Comparison of ENCODE assay signal across 8 cellular contexts in the genomic region with DNA sequence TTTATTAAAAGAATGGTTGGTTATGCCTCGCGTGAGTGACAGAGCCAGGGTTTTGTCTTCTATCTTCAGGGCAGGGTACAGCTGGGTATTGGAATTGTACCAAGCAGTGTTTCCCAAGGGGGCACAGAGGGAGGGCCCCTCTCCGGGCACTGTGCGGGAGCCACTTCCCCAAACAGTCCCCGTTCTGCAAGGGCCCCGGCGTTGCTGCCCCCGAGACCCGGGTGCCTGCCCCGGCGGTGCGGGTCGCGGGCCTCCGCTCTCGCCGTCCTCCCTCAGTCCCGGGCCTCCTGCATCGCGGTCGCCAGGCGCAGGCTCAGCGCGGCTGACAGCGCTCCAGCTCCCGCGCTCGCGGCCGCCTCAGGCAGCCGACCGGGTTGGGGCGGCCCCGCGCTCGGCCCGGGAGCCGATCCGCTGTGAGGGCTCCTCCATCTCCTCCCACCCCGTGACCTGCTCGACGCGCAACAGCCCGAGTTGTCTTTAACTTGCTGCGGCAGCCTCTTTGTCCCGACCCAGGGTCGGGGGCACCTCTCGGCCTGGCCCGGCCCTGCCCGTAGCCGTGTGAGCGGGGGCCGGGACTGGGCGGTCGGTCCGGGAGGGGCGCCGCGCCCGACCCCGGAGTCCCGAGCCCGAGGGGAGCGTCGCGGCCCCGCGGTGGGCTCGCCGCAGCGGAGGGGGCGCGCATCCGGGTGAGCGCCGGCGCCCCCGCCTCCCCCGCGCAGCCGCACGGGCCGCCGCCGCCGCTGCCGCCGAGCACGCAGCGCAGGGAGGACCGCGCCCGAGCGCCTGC. TPM values are rescaled to one million over a fixed set of nuclear protein-coding genes. Genes with fewer than 3 reads are reported as not detected.
DNase-seq lines count a peak whose midpoint lies in the region; ATAC-seq and TF ChIP-seq lines count a peak whose summit lies in the region.

No MANE protein-coding gene starts in this region.

- H3K9me2 ChIP-seq in OCI-LY7 (ENCODE audit: insufficient read depth, low read length): no peaks in the 10 kb centered on the region

- POLR2A ChIA-PET in OCI-LY7 (lab: Charles Lee): no interaction called here

- no peak overlapping the region for H3K27ac Mint-ChIP-seq in activated T-helper 17 cell treated with anti-CD3 and anti-CD28 coated beads, Interleukin-2, amount 50 U/mL, for 72 hours
- peak overlapping the region; percentile 38 to 66 (median 58) for H3K27ac Mint-ChIP-seq in nephron

- no peaks in the 10 kb centered on the region; the same call in 1 of the 2 replicates for H4K20me1 ChIP-seq in OCI-LY7 (ENCODE audit: insufficient read depth, low read length)

- BruUV-seq in OCI-LY7 (replicated peaks; lab: Mats Ljungman, UMichigan): no TSS peak

- DNase-seq in AG09319 (ENCODE audit: extremely low read depth, low read depth) (peak; percentile 8), OCI-LY7 (ENCODE audit: low spot score) (peak; percentile 57), fibroblast of pulmonary artery (ENCODE audit: low read depth) (peak; percentile 59), substantia nigra (lab: John Stamatoyannopoulos, UW) (peak in 47 of 49 donors; percentile 17 to 79 (median 55))

- no peaks in the 10 kb centered on the region for H3K9me3 Mint-ChIP-seq in activated T-helper 17 cell treated with anti-CD3 and anti-CD28 coated beads, Interleukin-2, amount 50 U/mL, for 72 hours
- peaks cover 22% of the 10 kb centered on the region for H3K9me3 Mint-ChIP-seq in nephron

- no peak for TF ChIP-seq CTCF in AG09319 (IDR thresholded peaks at IDR 0.05; ENCODE audit: low read depth, low read length)
- no peak for TF ChIP-seq CTCF in OCI-LY7 (conservative IDR thresholded peaks at IDR 0.05; ENCODE audit: low read length)
- no peak for TF ChIP-seq CTCF in fibroblast of pulmonary artery (IDR thresholded peaks at IDR 0.05; ENCODE audit: low read length, missing control alignments)
- TF ChIP-seq CTCF in nephron (IDR thresholded peaks at IDR 0.05; ENCODE audit: unreplicated experiment in 3 of 3): no peak

- H3K27me3 Mint-ChIP-seq in activated T-helper 17 cell treated with anti-CD3 and anti-CD28 coated beads, Interleukin-2, amount 50 U/mL, for 72 hours: peaks cover 6% of the 10 kb centered on the region
- peaks cover 7% of the 10 kb centered on the region for H3K27me3 Mint-ChIP-seq in nephron (ENCODE audit: low read depth)

- peaks cover 18% of the 10 kb centered on the region for H3K4me1 ChIP-seq in OCI-LY7 (ENCODE audit: insufficient read depth, low read length, poor library complexity, severe bottlenecking)

- no peaks in the 10 kb centered on the region for H3K36me3 ChIP-seq in OCI-LY7 (ENCODE audit: insufficient read depth, low read length)

- peak overlapping the region; percentile 58; the same call in 1 of the 2 replicates for H2AFZ ChIP-seq in OCI-LY7 (ENCODE audit: low read length)

- H3K36me3 Mint-ChIP-seq in activated T-helper 17 cell treated with anti-CD3 and anti-CD28 coated beads, Interleukin-2, amount 50 U/mL, for 72 hours (ENCODE audit: low read depth): no peaks in the 10 kb centered on the region
- peaks cover 24% of the 10 kb centered on the region for H3K36me3 Mint-ChIP-seq in nephron (ENCODE audit: low read depth)

- peak overlapping the region; percentile 69 for H3K4me2 ChIP-seq in OCI-LY7 (ENCODE audit: low read length)

- CTCF ChIA-PET in OCI-LY7 (lab: Charles Lee; ENCODE audit: unreplicated experiment): no interaction called here

- intact Hi-C loops in OCI-LY7 (cut with micrococcal nuclease; ENCODE audit: unreplicated experiment): loop anchor here (5.0 to 10.0 kb wide), 2 partner anchors 169 to 394 kb away; a partner anchor contains a TSS

- peaks cover 36% of the 10 kb centered on the region for H3K4me1 Mint-ChIP-seq in activated T-helper 17 cell treated with anti-CD3 and anti-CD28 coated beads, Interleukin-2, amount 50 U/mL, for 72 hours
- peaks cover 10% of the 10 kb centered on the region for H3K4me1 Mint-ChIP-seq in nephron

- ATAC-seq in GM18858 (IDR thresholded peaks at IDR 0.05; ENCODE audit: unreplicated experiment): peak; percentile 40
- peak; percentile 22 for ATAC-seq in HG03108 (IDR thresholded peaks at IDR 0.05; ENCODE audit: unreplicated experiment)
- peak; percentile 57 for ATAC-seq in activated T-helper 17 cell treated with anti-CD3 and anti-CD28 coated beads, Interleukin-2, amount 50 U/mL, for 72 hours (replicated peaks)

- H3K79me2 ChIP-seq in OCI-LY7 (ENCODE audit: insufficient read depth, low read depth, low read length): peaks cover 22% of the 10 kb centered on the region; the same call in 1 of the 2 replicates

- peak overlapping the region; percentile 49 for H3K4me3 Mint-ChIP-seq in activated T-helper 17 cell treated with anti-CD3 and anti-CD28 coated beads, Interleukin-2, amount 50 U/mL, for 72 hours
- H3K4me3 Mint-ChIP-seq in nephron: peak overlapping the region; percentile 83 to 85 (median 83)

- H3K27ac ChIP-seq in OCI-LY7 (ENCODE audit: low read depth, low read length, poor library complexity, severe bottlenecking) (peak overlapping the region; percentile 39), substantia nigra (ENCODE audit: low read depth, low read length, poor library complexity, severe bottlenecking) (peak overlapping the region; percentile 86)

- H3K4me3 ChIP-seq in OCI-LY7 (ENCODE audit: low read depth, low read length, poor library complexity, severe bottlenecking) (peak overlapping the region; percentile 72), fibroblast of pulmonary artery (replicated peaks; ENCODE audit: low read depth, low read length) (peak overlapping the region; percentile 63)

- 0 out of 2 replicates have a peak, but pooled peaks cover 7% of the 10 kb centered on the region for H3K9me3 ChIP-seq in OCI-LY7 (ENCODE audit: low read length)

RNA-seq across cellular contexts. Expression of a gene that starts 0.6 kb away (rescaled TPM):
- 22.0 and 27.7 TPM in 2 replicates for total RNA-seq in OCI-LY7 (2014; rRNA removed; shearing (Covaris generic))
- total RNA-seq in OCI-LY7 (2022): 32.8 and 37.2 TPM in 2 replicates
- 10 to 100 TPM; 27.9 to 69.3 TPM for total RNA-seq in activated T-helper 17 cell treated with anti-CD3 and anti-CD28 coated beads, Interleukin-2, amount 50 U/mL, for 72 hours

Comparison
In these comparisons a context has a peak if more than half of its experiments do, and no peak if none do; other contexts are left out.
1. Peak in every context shown above with its lines: DNase-seq, ATAC-seq, H3K4me3 ChIP-seq and H3K27ac ChIP-seq.
2. DNase-seq: peak in every context shown above with its lines; median percentile 59 in fibroblast of pulmonary artery; 57 in OCI-LY7; 55 in substantia nigra; 8 in AG09319.